Comparison of ENCODE assay signal across 8 cellular contexts in the genomic region with DNA sequence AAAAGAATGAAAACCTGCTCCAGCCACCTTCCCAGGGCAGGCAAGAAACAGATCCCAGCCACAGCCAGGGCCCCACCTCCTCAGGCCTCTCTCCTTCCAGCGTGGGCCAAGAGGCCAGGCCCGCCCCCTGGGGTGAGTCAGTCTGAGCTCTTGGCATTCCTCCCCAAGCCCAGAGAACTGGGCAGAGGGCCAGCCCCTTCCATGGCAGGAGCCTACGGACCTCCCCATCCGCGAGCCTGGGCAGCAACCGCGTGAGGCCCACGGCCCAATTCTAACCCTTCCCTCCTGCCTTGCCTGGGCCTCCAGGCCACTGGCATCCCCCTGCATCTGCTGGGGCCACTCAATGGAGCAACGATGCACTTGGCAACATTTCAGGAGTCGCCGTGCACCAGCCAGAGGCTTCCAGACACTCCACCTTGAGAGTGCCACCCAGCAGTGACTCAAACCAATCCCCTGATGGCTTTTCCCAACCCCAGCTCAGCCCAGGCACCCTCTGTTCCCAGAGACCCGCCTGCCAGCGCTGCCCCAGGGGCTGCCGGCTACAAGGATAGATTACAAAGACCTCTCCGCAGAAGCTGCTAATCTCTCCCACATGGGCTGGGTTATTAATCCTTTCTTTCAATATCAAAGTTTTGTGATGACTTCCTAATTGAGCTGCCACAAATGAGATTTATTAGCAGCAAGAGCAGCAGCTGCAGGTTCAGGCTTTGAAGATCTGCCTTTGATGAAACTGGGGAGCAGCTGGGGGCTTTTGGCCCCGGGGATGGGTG.
DNase-seq lines count a peak whose midpoint lies in the region; ATAC-seq lines count a peak whose summit lies in the region.

No MANE protein-coding gene starts in this region.

- H3K4me3 ChIP-seq in rectal smooth muscle tissue (ENCODE audit: low read length): peak overlapping the region; percentile 1

- H3K27ac ChIP-seq in rectal smooth muscle tissue (ENCODE audit: low read depth, low read length): peak overlapping the region; percentile 74

- DNase-seq in GM03348 (ENCODE audit: low spot score) (peak; percentile 97), NCI-H2196 treated with DMSO at 0.1 percent for 48 hours (lab: John Stamatoyannopoulos, UW; ENCODE audit: unreplicated experiment) (peak; percentile 95), astrocyte of the hippocampus (ENCODE audit: low read depth, low spot score) (peak; percentile 99), hepatic stellate cell (ENCODE audit: low spot score) (peak; percentile 95), NCI-H748 treated with DMSO at 0.1 percent for 48 hours (lab: John Stamatoyannopoulos, UW) (no peak), NCI-H1417 treated with DMSO at 0.1 percent for 48 hours (lab: John Stamatoyannopoulos, UW) (no peak)

- no peak for ATAC-seq in HG03469 (IDR thresholded peaks at IDR 0.05; ENCODE audit: unreplicated experiment)

- no peaks in the 10 kb centered on the region for H3K27me3 ChIP-seq in rectal smooth muscle tissue (ENCODE audit: control insufficient read depth, insufficient read depth, low read length)

- peaks cover 14% of the 10 kb centered on the region for H3K4me1 ChIP-seq in rectal smooth muscle tissue (ENCODE audit: control insufficient read depth, insufficient read depth, low read length)

- no peak overlapping the region for H3K9ac ChIP-seq in rectal smooth muscle tissue (ENCODE audit: low read length)

- H3K36me3 ChIP-seq in rectal smooth muscle tissue (ENCODE audit: control insufficient read depth, insufficient read depth, low read length): no peaks in the 10 kb centered on the region

Comparison
In these comparisons a context has a peak if more than half of its experiments do, and no peak if none do; other contexts are left out.
1. DNase-seq: peak in GM03348 (single experiment), NCI-H2196 treated with DMSO at 0.1 percent for 48 hours (single experiment), astrocyte of the hippocampus (single experiment) and hepatic stellate cell (single experiment); none in NCI-H748 treated with DMSO at 0.1 percent for 48 hours (single experiment) and NCI-H1417 treated with DMSO at 0.1 percent for 48 hours (single experiment).